In the genomic region with DNA sequence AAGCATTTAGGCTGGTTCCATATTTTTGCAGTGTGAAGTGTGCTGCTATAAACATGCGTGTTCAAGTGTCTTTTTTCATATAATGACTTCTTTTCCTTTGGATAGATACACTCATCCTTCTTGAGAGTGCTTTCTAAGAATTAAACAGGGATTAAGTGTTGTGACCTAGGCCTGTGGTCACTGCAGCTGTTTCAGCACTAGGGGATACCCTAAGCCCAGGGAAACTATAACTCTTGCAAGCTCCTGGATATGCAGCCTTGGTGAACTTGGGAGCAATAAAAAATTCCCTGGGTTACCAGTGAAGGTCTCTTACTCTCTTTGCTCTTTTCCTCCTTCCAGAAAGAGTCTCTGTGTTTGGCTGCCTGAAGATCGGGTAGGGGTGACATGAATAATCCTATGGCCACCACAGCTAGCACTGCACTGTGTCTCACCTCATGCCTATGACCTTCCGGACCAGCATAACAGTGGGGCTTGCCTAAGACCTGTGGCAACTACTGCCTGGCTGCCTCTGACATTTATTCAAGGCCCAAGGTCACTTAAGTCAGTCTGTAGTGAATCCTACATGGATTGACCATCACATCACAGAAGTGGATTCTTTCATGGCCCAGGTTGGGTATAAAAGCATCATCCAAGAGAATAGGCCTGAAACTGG, we compare ENCODE assay signal across 15 cellular contexts.
DNase-seq lines count a peak whose midpoint lies in the region; TF ChIP-seq lines count a peak whose summit lies in the region.
"Had no signal": no experiment of that assay in that cellular context is flagged by ENCODE, and none has a peak within 500 bp of the region (broad histone marks: within the 10 kb centered on the region; RNA-seq: fewer than 3 reads in every experiment).

No MANE protein-coding gene starts in this region.

- H3K4me1 Mint-ChIP-seq in endodermal cell: no peaks in the 10 kb centered on the region
- H3K4me1 Mint-ChIP-seq in activated naive CD8-positive, alpha-beta T cell treated with anti-CD3 and anti-CD28 coated beads for 36 hours: no peaks in the 10 kb centered on the region
- H3K4me1 Mint-ChIP-seq: activated CD4-positive, alpha-beta memory T cell treated with anti-CD3 and anti-CD28 coated beads, Interleukin-2, amount 10 ng/mL, durations not matched to agents 7 days and 5 days; CD14-positive monocyte; memory B cell; stimulated activated effector memory CD8-positive, alpha-beta T cell treated with anti-CD3 and anti-CD28 coated beads, Interleukin-12 subunit alpha, Interleukin-12 subunit beta, amount 100 ng/mL, for 72 hours had no signal

- no peaks in the 10 kb centered on the region for H3K27me3 Mint-ChIP-seq in endodermal cell (ENCODE audit: insufficient read depth)
- H3K27me3 Mint-ChIP-seq in activated naive CD8-positive, alpha-beta T cell treated with anti-CD3 and anti-CD28 coated beads for 36 hours: no peaks in the 10 kb centered on the region
- H3K27me3 Mint-ChIP-seq: activated CD4-positive, alpha-beta memory T cell treated with anti-CD3 and anti-CD28 coated beads, Interleukin-2, amount 10 ng/mL, durations not matched to agents 7 days and 5 days; memory B cell had no signal

- H3K27me3 ChIP-seq in OCI-LY3 (ENCODE audit: low read depth, low read length): no peaks in the 10 kb centered on the region
- no peaks in the 10 kb centered on the region for H3K27me3 ChIP-seq in endodermal cell (ENCODE audit: control insufficient read depth, insufficient read depth, low read length, poor library complexity, severe bottlenecking)
- H3K27me3 ChIP-seq: MG63, SJSA1, tibial artery had no signal

- no peak overlapping the region for H3K27ac Mint-ChIP-seq in endodermal cell
- no peak overlapping the region for H3K27ac Mint-ChIP-seq in activated naive CD8-positive, alpha-beta T cell treated with anti-CD3 and anti-CD28 coated beads for 36 hours
- H3K27ac Mint-ChIP-seq: activated CD4-positive, alpha-beta memory T cell treated with anti-CD3 and anti-CD28 coated beads, Interleukin-2, amount 10 ng/mL, durations not matched to agents 7 days and 5 days; memory B cell; stimulated activated effector memory CD8-positive, alpha-beta T cell treated with anti-CD3 and anti-CD28 coated beads, Interleukin-12 subunit alpha, Interleukin-12 subunit beta, amount 100 ng/mL, for 72 hours had no signal

- no peak overlapping the region for H3K27ac ChIP-seq in OCI-LY3 (ENCODE audit: low read length)
- peak overlapping the region; percentile 13 for H3K27ac ChIP-seq in endodermal cell (ENCODE audit: low read depth, low read length)
- H3K27ac ChIP-seq: SJSA1, tibial artery had no signal

- H2AFZ ChIP-seq in OCI-LY3 (ENCODE audit: low read depth, low read length): no peak overlapping the region

- peaks cover 2% of the 10 kb centered on the region for H3K36me3 ChIP-seq in OCI-LY3 (replicated peaks; ENCODE audit: low read depth, low read length)
- no peaks in the 10 kb centered on the region for H3K36me3 ChIP-seq in endodermal cell (ENCODE audit: control insufficient read depth, insufficient read depth, low read length)
- H3K36me3 ChIP-seq: MG63, SJSA1, tibial artery had no signal

- peak; percentile 14; the same call in 1 of the 2 replicates for TF ChIP-seq CTCF in OCI-LY3 (IDR thresholded peaks at IDR 0.05; ENCODE audit: low read depth, low read length)
- TF ChIP-seq CTCF in endodermal cell (conservative IDR thresholded peaks at IDR 0.05): peak; percentile 72

- no peaks in the 10 kb centered on the region for H3K79me2 ChIP-seq in OCI-LY3 (ENCODE audit: low read length)

- DNase-seq in DMS53 (lab: John Stamatoyannopoulos, UW) (peak; percentile 4), DMS53 treated with DMSO at 0.1 percent for 48 hours (lab: John Stamatoyannopoulos, UW; ENCODE audit: unreplicated experiment) (no peak), endodermal cell (peak; percentile 47), retina (peak; percentile 44), NCI-H2196 treated with DMSO at 0.1 percent for 48 hours (lab: John Stamatoyannopoulos, UW; ENCODE audit: unreplicated experiment) (no peak), HPDE6-E6E7 (ENCODE audit: extremely low spot score) (no peak)
- DNase-seq in activated naive CD8-positive, alpha-beta T cell treated with anti-CD3 and anti-CD28 coated beads for 36 hours: no peak
- DNase-seq: activated CD4-positive, alpha-beta memory T cell treated with anti-CD3 and anti-CD28 coated beads, Interleukin-2, amount 10 ng/mL, durations not matched to agents 7 days and 5 days; MG63; tibial artery had no signal

- H3K4me3 ChIP-seq in OCI-LY3 (ENCODE audit: low read length): no peak overlapping the region
- H3K4me3 ChIP-seq in endodermal cell (ENCODE audit: low read length): no peak overlapping the region
- H3K4me3 ChIP-seq: MG63, SJSA1, tibial artery had no signal

- no peaks in the 10 kb centered on the region for H3K4me1 ChIP-seq in OCI-LY3 (ENCODE audit: low read length)
- no peaks in the 10 kb centered on the region for H3K4me1 ChIP-seq in endodermal cell (ENCODE audit: control insufficient read depth, insufficient read depth, low read length)
- H3K4me1 ChIP-seq: SJSA1, tibial artery had no signal

- H3K4me2 ChIP-seq in OCI-LY3 (ENCODE audit: low read length): no peak overlapping the region

- 91% methylated on average over 3 of the region's 3 CpGs for WGBS in endodermal cell (ENCODE audit: insufficient coverage in 1 of 2, insufficient read length in 1 of 2), 2 experiments

- H3K9me3 Mint-ChIP-seq in endodermal cell: peaks cover under 1% of the 10 kb centered on the region
- peaks cover 9% of the 10 kb centered on the region for H3K9me3 Mint-ChIP-seq in activated naive CD8-positive, alpha-beta T cell treated with anti-CD3 and anti-CD28 coated beads for 36 hours

- H3K9me3 ChIP-seq in OCI-LY3 (ENCODE audit: insufficient read depth, low read length) (no peaks in the 10 kb centered on the region), endodermal cell (ENCODE audit: control insufficient read depth, low read length) (no peaks in the 10 kb centered on the region)
- H3K9me3 ChIP-seq: MG63, SJSA1, tibial artery had no signal

- H3K36me3 Mint-ChIP-seq in endodermal cell (ENCODE audit: low read depth): no peaks in the 10 kb centered on the region
- H3K36me3 Mint-ChIP-seq in activated naive CD8-positive, alpha-beta T cell treated with anti-CD3 and anti-CD28 coated beads for 36 hours: no peaks in the 10 kb centered on the region
- H3K36me3 Mint-ChIP-seq: CD14-positive monocyte; memory B cell; stimulated activated effector memory CD8-positive, alpha-beta T cell treated with anti-CD3 and anti-CD28 coated beads, Interleukin-12 subunit alpha, Interleukin-12 subunit beta, amount 100 ng/mL, for 72 hours had no signal

- no peaks in the 10 kb centered on the region for H4K20me1 ChIP-seq in OCI-LY3 (ENCODE audit: insufficient read depth, low read length)

- no peak overlapping the region for H3K4me3 Mint-ChIP-seq in endodermal cell
- H3K4me3 Mint-ChIP-seq in activated naive CD8-positive, alpha-beta T cell treated with anti-CD3 and anti-CD28 coated beads for 36 hours: no peak overlapping the region
- H3K4me3 Mint-ChIP-seq: activated CD4-positive, alpha-beta memory T cell treated with anti-CD3 and anti-CD28 coated beads, Interleukin-2, amount 10 ng/mL, durations not matched to agents 7 days and 5 days; CD14-positive monocyte; memory B cell; stimulated activated effector memory CD8-positive, alpha-beta T cell treated with anti-CD3 and anti-CD28 coated beads, Interleukin-12 subunit alpha, Interleukin-12 subunit beta, amount 100 ng/mL, for 72 hours had no signal

- H3K9ac ChIP-seq in OCI-LY3 (ENCODE audit: low read length) (no peak overlapping the region), endodermal cell (ENCODE audit: extremely low read depth, low read length, poor library complexity, severe bottlenecking) (no peak overlapping the region)

Comparison
In these comparisons a context has a peak if more than half of its experiments do, and no peak if none do; other contexts are left out.
1. DNase-seq: peak in DMS53 (single experiment), endodermal cell (single experiment) and retina (single experiment); none in DMS53 treated with DMSO at 0.1 percent for 48 hours (single experiment), NCI-H2196 treated with DMSO at 0.1 percent for 48 hours (single experiment), activated naive CD8-positive, alpha-beta T cell treated with anti-CD3 and anti-CD28 coated beads for 36 hours (single experiment) and HPDE6-E6E7 (single experiment).